19 cellular contexts compared by ENCODE assay signal in genomic region chr3:60147249-60147648, GRCh38.
"Had no signal": no experiment of that assay in that cellular context is flagged by ENCODE, and none has a peak within 500 bp of the region (broad histone marks: within the 10 kb centered on the region; RNA-seq: fewer than 3 reads in every experiment).

No MANE protein-coding gene starts in this region.

- H3K27me3 Mint-ChIP-seq: activated B cell treated with CpG ODN at 0.5 μM for 24 hours; activated naive CD8-positive, alpha-beta T cell treated with anti-CD3 and anti-CD28 coated beads, Interleukin-2, amount 50 U/mL, for 24 hours; brain; stimulated activated memory B cell treated with anti-CD40 and anti-IgM and Interleukin-4, amounts not matched to agents 10 μg/mL and 1 μg/mL and 100 μg/mL, for 72 hours had no signal

- H3K4me1 ChIP-seq: left ventricle myocardium inferior, thyroid gland had no signal

- H3K27me3 ChIP-seq: dorsolateral prefrontal cortex, thyroid gland had no signal

- H3K9me3 Mint-ChIP-seq: activated B cell treated with CpG ODN at 0.5 μM for 24 hours; activated naive CD8-positive, alpha-beta T cell treated with anti-CD3 and anti-CD28 coated beads, Interleukin-2, amount 50 U/mL, for 24 hours; endodermal cell; nephron progenitor cell; stimulated activated memory B cell treated with anti-CD40 and anti-IgM and Interleukin-4, amounts not matched to agents 10 μg/mL and 1 μg/mL and 100 μg/mL, for 72 hours had no signal

- H3K4me3 Mint-ChIP-seq: activated B cell treated with CpG ODN at 0.5 μM for 24 hours; activated naive CD8-positive, alpha-beta T cell treated with anti-CD3 and anti-CD28 coated beads, Interleukin-2, amount 50 U/mL, for 24 hours; endodermal cell; nephron progenitor cell; stimulated activated memory B cell treated with anti-CD40 and anti-IgM and Interleukin-4, amounts not matched to agents 10 μg/mL and 1 μg/mL and 100 μg/mL, for 72 hours had no signal

- H3K36me3 Mint-ChIP-seq: brain; stimulated activated memory B cell treated with anti-CD40 and anti-IgM and Interleukin-4, amounts not matched to agents 10 μg/mL and 1 μg/mL and 100 μg/mL, for 72 hours had no signal

- H3K4me1 Mint-ChIP-seq: activated B cell treated with CpG ODN at 0.5 μM for 24 hours; stimulated activated memory B cell treated with anti-CD40 and anti-IgM and Interleukin-4, amounts not matched to agents 10 μg/mL and 1 μg/mL and 100 μg/mL, for 72 hours had no signal

- H3K9me3 ChIP-seq: left ventricle myocardium inferior, thyroid gland had no signal

- H3K36me3 ChIP-seq: left ventricle myocardium inferior, thyroid gland had no signal

- H3K4me3 ChIP-seq: left ventricle myocardium inferior, thyroid gland had no signal

- H3K27ac ChIP-seq: epithelial cell of prostate, left ventricle myocardium inferior, thyroid gland had no signal

- H3K27ac Mint-ChIP-seq: activated B cell treated with CpG ODN at 0.5 μM for 24 hours; activated naive CD8-positive, alpha-beta T cell treated with anti-CD3 and anti-CD28 coated beads, Interleukin-2, amount 50 U/mL, for 24 hours; endodermal cell; nephron progenitor cell; stimulated activated memory B cell treated with anti-CD40 and anti-IgM and Interleukin-4, amounts not matched to agents 10 μg/mL and 1 μg/mL and 100 μg/mL, for 72 hours had no signal

- DNase-seq: activated B cell treated with CpG ODN at 0.5 μM for 24 hours; activated CD8-positive, alpha-beta memory T cell treated with anti-CD3 and anti-CD28 coated beads, Interleukin-2, amount 50 U/mL, for 4 hours; activated effector memory CD4-positive, alpha-beta T cell treated with anti-CD3 and anti-CD28 coated beads, Interleukin-2, amount 50 U/mL, for 16 hours; activated naive CD8-positive, alpha-beta T cell treated with anti-CD3 and anti-CD28 coated beads, Interleukin-2, amount 50 U/mL, for 24 hours; activated T-cell treated with anti-CD3 and anti-CD28 coated beads, Interleukin-2, amount 50 U/mL, for 48 hours; anterior cingulate cortex; central memory CD4-positive, alpha-beta T cell; dorsolateral prefrontal cortex; endodermal cell; foreskin melanocyte; head of caudate nucleus; left ventricle myocardium inferior; mammary epithelial cell; midbrain; nephron progenitor cell; thyroid gland had no signal

- ATAC-seq: activated naive CD8-positive, alpha-beta T cell treated with anti-CD3 and anti-CD28 coated beads, Interleukin-2, amount 50 U/mL, for 24 hours; stimulated activated memory B cell treated with anti-CD40 and anti-IgM and Interleukin-4, amounts not matched to agents 10 μg/mL and 1 μg/mL and 100 μg/mL, for 72 hours had no signal
